ENCODE assay signal across 15 cellular contexts in genomic region chr15:48059786-48060185, GRCh38.
DNase-seq lines count a peak whose midpoint lies in the region; ATAC-seq and TF ChIP-seq lines count a peak whose summit lies in the region.
"Had no signal": no experiment of that assay in that cellular context is flagged by ENCODE, and none has a peak within 500 bp of the region (broad histone marks: within the 10 kb centered on the region; RNA-seq: fewer than 3 reads in every experiment).

No MANE protein-coding gene starts in this region.

- H3K4me3 ChIP-seq in adrenal gland (no peak overlapping the region), left ventricle myocardium inferior (peak overlapping the region; percentile 26), brain microvascular endothelial cell (ENCODE audit: low read depth, low read length) (no peak overlapping the region), transverse colon (no peak overlapping the region)
- H3K4me3 ChIP-seq: right lobe of liver had no signal

- TF ChIP-seq POLR2A in adrenal gland (IDR thresholded peaks at IDR 0.05) = no peak
- no peak for TF ChIP-seq POLR2A in transverse colon (IDR thresholded peaks at IDR 0.05)

- 47 to 61% (median 56%) methylated on average over 7 of the region's 7 CpGs for WGBS in adrenal gland, 4 donors
- 40 to 66% methylated on average over 2 to 7 of the region's 7 CpGs for WGBS in transverse colon (ENCODE audit: low coverage in 1 of 2), 2 donors

- in situ Hi-C loops in brain microvascular endothelial cell (cut with HindIII; ENCODE audit: low pct_ligation_motif_present, low sequenced_read_pairs) = no loop called here
- in situ Hi-C loops in transverse colon (cut with MboI; ENCODE audit: low pct_ligation_motif_present in 1 of 4, low pct_unique_long_range_greater_than_20kb in 1 of 4, low sequenced_read_pairs in 3 of 4) = no loop called here

- TF ChIP-seq EP300 in transverse colon (IDR thresholded peaks at IDR 0.05; ENCODE audit: low read depth) = no peak

- H3K9me3 ChIP-seq in adrenal gland (replicated peaks in 1 of 3) (no peaks in the 10 kb centered on the region), left ventricle myocardium inferior (replicated peaks) (peaks cover 4% of the 10 kb centered on the region), transverse colon (no peaks in the 10 kb centered on the region)
- H3K9me3 ChIP-seq: gastroesophageal sphincter, right lobe of liver had no signal

- H3K27me3 ChIP-seq in adrenal gland (no peaks in the 10 kb centered on the region), left ventricle myocardium inferior (ENCODE audit: low read depth) (no peaks in the 10 kb centered on the region), brain microvascular endothelial cell (replicated peaks) (no peaks in the 10 kb centered on the region), transverse colon (no peaks in the 10 kb centered on the region)
- H3K27me3 ChIP-seq: gastroesophageal sphincter, right lobe of liver had no signal

- no peaks in the 10 kb centered on the region for H3K4me1 ChIP-seq in adrenal gland (replicated peaks in 1 of 2)
- H3K4me1 ChIP-seq in left ventricle myocardium inferior = no peaks in the 10 kb centered on the region
- H3K4me1 ChIP-seq in transverse colon = peaks cover 0 to 3% (median 0%) of the 10 kb centered on the region in 4 donors
- H3K4me1 ChIP-seq: right lobe of liver had no signal

- H3K27ac ChIP-seq in adrenal gland (no peak overlapping the region), left ventricle myocardium inferior (replicated peaks) (no peak overlapping the region), brain microvascular endothelial cell (no peak overlapping the region), transverse colon (no peak overlapping the region)
- H3K27ac ChIP-seq: right lobe of liver had no signal

- H3K36me3 ChIP-seq in adrenal gland (replicated peaks in 1 of 2) = no peaks in the 10 kb centered on the region
- H3K36me3 ChIP-seq in left ventricle myocardium inferior = no peaks in the 10 kb centered on the region
- H3K36me3 ChIP-seq in brain microvascular endothelial cell (replicated peaks) = no peaks in the 10 kb centered on the region
- H3K36me3 ChIP-seq in transverse colon = no peaks in the 10 kb centered on the region
- H3K36me3 ChIP-seq: gastroesophageal sphincter, right lobe of liver had no signal

- intact Hi-C loops in adrenal gland (cut with DNase I) = no loop called here
- intact Hi-C loops in left ventricle myocardium inferior (cut with micrococcal nuclease) = no loop called here
- intact Hi-C loops in transverse colon (cut with DNase I; ENCODE audit: low total_unique reads) = no loop called here

- DNase-seq in AG08396 (ENCODE audit: low spot score) = peak; percentile 14
- DNase-seq in adrenal gland = peak in 5 of 7 donors; percentile 7 to 26 (median 15)
- DNase-seq in left ventricle myocardium inferior = peak; percentile 27
- DNase-seq in pons (ENCODE audit: low spot score) = peak; percentile 59
- DNase-seq in brain microvascular endothelial cell = no peak
- no peak for DNase-seq in NCI-H2227 treated with DMSO at 0.1 percent for 48 hours (lab: John Stamatoyannopoulos, UW)
- no peak for DNase-seq in transverse colon
- DNase-seq: activated CD4-positive, alpha-beta T cell treated with anti-CD3 and anti-CD28 coated beads, Interleukin-2, amount 50 U/mL, for 48 hours; activated effector memory CD4-positive, alpha-beta T cell treated with anti-CD3 and anti-CD28 coated beads, Interleukin-2, amount 50 U/mL, for 16 hours; AML-193; mammary epithelial cell; right lobe of liver; T-helper 17 cell had no signal

- TF ChIP-seq CTCF in adrenal gland (IDR thresholded peaks at IDR 0.05) (no peak), left ventricle myocardium inferior (IDR thresholded peaks at IDR 0.05; ENCODE audit: borderline replicate concordance) (no peak), brain microvascular endothelial cell (IDR thresholded peaks at IDR 0.05; ENCODE audit: low read depth, low read length, missing control alignments) (no peak), transverse colon (IDR thresholded peaks at IDR 0.05) (no peak)

- ATAC-seq in GM21526 (IDR thresholded peaks at IDR 0.05; ENCODE audit: low FRiP score, unreplicated experiment) = no peak
- ATAC-seq: gastroesophageal sphincter, right lobe of liver, T-helper 17 cell had no signal

Comparison
In these comparisons a context has a peak if more than half of its experiments do, and no peak if none do; other contexts are left out.
1. DNase-seq: peak in AG08396 (single experiment), adrenal gland (5 of 7), left ventricle myocardium inferior (single experiment) and pons (single experiment); none in brain microvascular endothelial cell (single experiment), NCI-H2227 treated with DMSO at 0.1 percent for 48 hours (single experiment) and transverse colon (single experiment).